22 cellular contexts compared by ENCODE assay signal in genomic region chrX:74490249-74490648, GRCh38.
"Had no signal": no experiment of that assay in that cellular context is flagged by ENCODE, and none has a peak within 500 bp of the region (broad histone marks: within the 10 kb centered on the region; RNA-seq: fewer than 3 reads in every experiment).

No MANE protein-coding gene starts in this region.

- ATAC-seq: activated CD4-positive, CD25-positive, alpha-beta regulatory T cell treated with anti-CD3 and anti-CD28 coated beads, Interleukin-2, amount 50 U/mL, for 24 hours; activated CD8-positive, alpha-beta T cell treated with anti-CD3 and anti-CD28 coated beads, Interleukin-2, amount 10 ng/mL, durations not matched to agents 7 days and 5 days; Right ventricle myocardium inferior had no signal

- H3K4me1 Mint-ChIP-seq: activated naive CD4-positive, alpha-beta T cell treated with anti-CD3 and anti-CD28 coated beads, Interleukin-2, amount 50 U/mL, for 24 hours; central memory CD8-positive, alpha-beta T cell had no signal

- H3K27ac Mint-ChIP-seq: activated CD8-positive, alpha-beta T cell treated with anti-CD3 and anti-CD28 coated beads, Interleukin-2, amount 10 ng/mL, durations not matched to agents 7 days and 5 days; activated naive CD4-positive, alpha-beta T cell treated with anti-CD3 and anti-CD28 coated beads, Interleukin-2, amount 50 U/mL, for 24 hours had no signal

- H3K27me3 Mint-ChIP-seq: activated naive CD4-positive, alpha-beta T cell treated with anti-CD3 and anti-CD28 coated beads, Interleukin-2, amount 50 U/mL, for 24 hours; brain; central memory CD8-positive, alpha-beta T cell had no signal

- H3K4me3 Mint-ChIP-seq: activated CD8-positive, alpha-beta T cell treated with anti-CD3 and anti-CD28 coated beads, Interleukin-2, amount 10 ng/mL, durations not matched to agents 7 days and 5 days; activated naive CD4-positive, alpha-beta T cell treated with anti-CD3 and anti-CD28 coated beads, Interleukin-2, amount 50 U/mL, for 24 hours; brain; central memory CD8-positive, alpha-beta T cell had no signal

- DNase-seq: activated CD4-positive, alpha-beta T cell treated with anti-CD3 and anti-CD28 coated beads for 4 hours; activated CD4-positive, alpha-beta T cell treated with anti-CD3 and anti-CD28 coated beads, Interleukin-2, amount 50 U/mL, for 4 hours; activated CD8-positive, alpha-beta memory T cell treated with anti-CD3 and anti-CD28 coated beads, Interleukin-2, amount 50 U/mL, for 48 hours; activated CD8-positive, alpha-beta T cell treated with anti-CD3 and anti-CD28 coated beads, Interleukin-2, amount 10 ng/mL, durations not matched to agents 7 days and 5 days; activated T-cell treated with anti-CD3 and anti-CD28 coated beads, Interleukin-2, amount 50 U/mL, for 1 hour; amygdala; Kasumi-1; NCI-H1092; NCI-H1417 treated with DMSO at 0.1 percent for 48 hours; NCI-H1694 treated with DMSO at 0.1 percent for 48 hours; NCI-H2029 treated with DMSO at 0.1 percent for 48 hours; NCI-H345; NCI-H510A; NCI-H82; RPMI8226; T-helper 1 cell had no signal

- H3K9me3 Mint-ChIP-seq: activated naive CD4-positive, alpha-beta T cell treated with anti-CD3 and anti-CD28 coated beads, Interleukin-2, amount 50 U/mL, for 24 hours; central memory CD8-positive, alpha-beta T cell had no signal

- H3K4me3 ChIP-seq: SK-N-MC had no signal

- H3K27ac ChIP-seq: SK-N-MC had no signal

- H3K36me3 Mint-ChIP-seq: activated naive CD4-positive, alpha-beta T cell treated with anti-CD3 and anti-CD28 coated beads, Interleukin-2, amount 50 U/mL, for 24 hours had no signal
